Comparison of ENCODE assay signal across 8 cellular contexts in the genomic region with DNA sequence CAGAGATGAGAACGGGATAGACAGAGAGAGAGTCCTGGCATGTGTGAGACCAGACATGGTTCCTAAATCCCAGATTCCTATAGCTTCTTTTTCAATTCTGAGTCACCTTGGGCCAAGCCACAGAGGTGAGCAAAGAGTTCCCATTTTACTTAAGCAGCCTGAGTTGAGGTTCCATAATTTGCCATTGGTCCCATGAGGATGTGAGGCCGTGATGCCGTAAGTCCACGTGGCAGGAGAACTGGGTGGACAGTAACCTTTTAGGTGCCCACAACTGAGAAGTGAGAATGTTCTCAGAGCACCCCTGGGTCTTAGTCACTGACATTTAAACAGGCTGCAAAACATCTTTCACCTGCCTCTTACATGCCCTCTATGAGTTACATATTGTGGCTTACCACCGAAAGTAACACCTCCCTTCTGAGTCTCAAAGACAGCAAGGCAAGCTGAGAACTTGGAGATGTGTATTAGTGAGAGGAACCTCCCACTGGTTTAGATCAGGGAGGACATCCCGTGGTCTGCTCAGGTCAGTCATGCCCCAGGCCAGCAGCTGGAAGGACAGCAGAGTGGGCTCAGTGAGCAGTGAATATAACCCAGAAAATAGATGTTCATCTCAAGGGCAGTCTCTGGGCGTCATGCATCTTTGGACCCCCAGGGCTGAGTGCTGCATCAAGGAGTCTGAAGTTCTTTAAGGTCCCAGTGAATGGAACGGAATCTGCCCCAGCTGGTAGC.
A peak's percentile ranks its signal among the peaks of the same experiment; 100 is the strongest.
DNase-seq lines count a peak whose midpoint lies in the region; ATAC-seq and TF ChIP-seq lines count a peak whose summit lies in the region.

No MANE protein-coding gene starts in this region.

- H3K36me3 Mint-ChIP-seq in activated T-cell treated with anti-CD3 and anti-CD28 coated beads, Interleukin-2, amount 50 U/mL, for 24 hours (ENCODE audit: low read depth): no peaks in the 10 kb centered on the region

- H3K27me3 Mint-ChIP-seq in activated T-cell treated with anti-CD3 and anti-CD28 coated beads, Interleukin-2, amount 50 U/mL, for 24 hours: no peaks in the 10 kb centered on the region

- TF ChIP-seq POLR2A in lower leg skin (IDR thresholded peaks at IDR 0.05): no peak

- peak; percentile 79 for ATAC-seq in GM19372 (IDR thresholded peaks at IDR 0.05; ENCODE audit: low read depth, unreplicated experiment)
- ATAC-seq in HG03280 (IDR thresholded peaks at IDR 0.05; ENCODE audit: unreplicated experiment): peak; percentile 93

- peak; percentile 77 for DNase-seq in activated T-cell treated with anti-CD3 and anti-CD28 coated beads, Interleukin-2, amount 50 U/mL, for 24 hours
- DNase-seq in stimulated activated CD4-positive, alpha-beta T cell treated with anti-CD3 and anti-CD28 coated beads, TNF-alpha, amount 100 ng/mL, for 4 hours (ENCODE audit: low read depth in 3 of 3): peak in 2 of 3 experiments; percentile 20 to 36
- DNase-seq in C1 segment of cervical spinal cord (lab: John Stamatoyannopoulos, UW) (no peak), lower leg skin (ENCODE audit: low spot score in 2 of 2) (no peak), NCI-H128 (lab: John Stamatoyannopoulos, UW; ENCODE audit: unreplicated experiment) (no peak), NCI-H774 (lab: John Stamatoyannopoulos, UW) (no peak)

- peaks cover 68% of the 10 kb centered on the region for H3K4me1 Mint-ChIP-seq in activated T-cell treated with anti-CD3 and anti-CD28 coated beads, Interleukin-2, amount 50 U/mL, for 24 hours (ENCODE audit: low read depth)

- TF ChIP-seq CTCF in lower leg skin (IDR thresholded peaks at IDR 0.05): no peak

- H3K4me3 ChIP-seq in lower leg skin (ENCODE audit: low read depth, poor library complexity, severe bottlenecking): no peak overlapping the region

- intact Hi-C loops in lower leg skin (cut with DNase I; ENCODE audit: low total_unique reads): no loop called here

- 83 to 84% methylated on average over 8 of the region's 8 CpGs for WGBS in lower leg skin, 2 donors

- peaks cover 4% of the 10 kb centered on the region for H3K9me3 Mint-ChIP-seq in activated T-cell treated with anti-CD3 and anti-CD28 coated beads, Interleukin-2, amount 50 U/mL, for 24 hours

- H3K4me3 Mint-ChIP-seq in activated T-cell treated with anti-CD3 and anti-CD28 coated beads, Interleukin-2, amount 50 U/mL, for 24 hours: peak overlapping the region; percentile 70

- H3K27ac Mint-ChIP-seq in activated T-cell treated with anti-CD3 and anti-CD28 coated beads, Interleukin-2, amount 50 U/mL, for 24 hours: peak overlapping the region; percentile 99

Comparison
In these comparisons a context has a peak if more than half of its experiments do, and no peak if none do; other contexts are left out.
1. DNase-seq: peak in activated T-cell treated with anti-CD3 and anti-CD28 coated beads, Interleukin-2, amount 50 U/mL, for 24 hours (single experiment) and stimulated activated CD4-positive, alpha-beta T cell treated with anti-CD3 and anti-CD28 coated beads, TNF-alpha, amount 100 ng/mL, for 4 hours (2 of 3); none in C1 segment of cervical spinal cord (0 of 14), lower leg skin (0 of 2), NCI-H128 (single experiment) and NCI-H774 (single experiment).